Comparison of ENCODE assay signal across 1 cellular context in the genomic region with DNA sequence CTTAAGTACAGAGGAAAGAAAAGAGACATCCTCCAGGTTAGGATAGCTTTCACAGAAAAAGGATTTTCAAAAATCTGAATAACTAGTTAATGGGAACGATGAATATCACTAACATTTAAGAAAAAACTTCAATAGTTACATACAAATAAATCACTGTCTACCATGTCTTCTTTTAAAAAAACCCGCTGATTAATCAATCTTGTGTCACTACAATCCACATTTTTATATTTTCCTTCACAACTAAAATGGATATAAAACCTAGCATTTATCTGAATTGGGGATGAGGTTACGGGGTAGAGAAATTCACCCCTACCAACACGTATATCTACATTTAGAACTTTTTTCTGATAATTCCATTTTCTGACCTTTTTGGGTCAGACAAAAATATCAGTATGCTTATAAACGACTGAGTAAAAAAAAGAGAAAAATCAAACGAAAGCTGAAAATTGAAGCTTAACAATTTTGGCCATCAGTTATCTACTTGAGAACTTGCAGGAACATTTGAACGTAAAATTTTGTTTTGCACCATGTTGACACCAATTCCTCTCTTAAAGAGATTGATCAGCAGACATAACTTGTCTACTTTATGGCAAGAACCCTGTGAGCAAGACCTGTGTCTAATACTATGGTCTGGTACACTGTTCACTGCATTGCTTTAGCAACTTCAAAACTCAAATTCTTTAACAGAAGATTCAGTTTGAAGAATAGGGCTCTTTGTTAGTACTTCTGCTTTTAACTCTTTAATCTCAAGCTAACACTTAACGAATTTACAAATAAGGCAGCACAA.
TF ChIP-seq lines count a peak whose summit lies in the region.

No MANE protein-coding gene starts in this region.

TF ChIP-seq in GM12878, 131 proteins besides CTCF, POLR2A, EP300 and RAD21 (continued from another document):
- TF ChIP-seq ZBTB11 (CRISPR knock-in tag; IDR thresholded peaks at IDR 0.05): no peak
- TF ChIP-seq ZNF622 (IDR thresholded peaks at IDR 0.05): no peak
- TF ChIP-seq ZNF592 (IDR thresholded peaks at IDR 0.05): no peak
- TF ChIP-seq CHD2 (IDR thresholded peaks at IDR 0.05; ENCODE audit: borderline replicate concordance, low read depth, low read length): no peak
- TF ChIP-seq LARP7 (IDR thresholded peaks at IDR 0.05): peak; percentile 83; the same call in 1 of the 2 replicates
- no peak for TF ChIP-seq IKZF2 (IDR thresholded peaks at IDR 0.05)
- TF ChIP-seq MLLT1 (IDR thresholded peaks at IDR 0.05): peak; percentile 82
- TF ChIP-seq, protein P1, sequence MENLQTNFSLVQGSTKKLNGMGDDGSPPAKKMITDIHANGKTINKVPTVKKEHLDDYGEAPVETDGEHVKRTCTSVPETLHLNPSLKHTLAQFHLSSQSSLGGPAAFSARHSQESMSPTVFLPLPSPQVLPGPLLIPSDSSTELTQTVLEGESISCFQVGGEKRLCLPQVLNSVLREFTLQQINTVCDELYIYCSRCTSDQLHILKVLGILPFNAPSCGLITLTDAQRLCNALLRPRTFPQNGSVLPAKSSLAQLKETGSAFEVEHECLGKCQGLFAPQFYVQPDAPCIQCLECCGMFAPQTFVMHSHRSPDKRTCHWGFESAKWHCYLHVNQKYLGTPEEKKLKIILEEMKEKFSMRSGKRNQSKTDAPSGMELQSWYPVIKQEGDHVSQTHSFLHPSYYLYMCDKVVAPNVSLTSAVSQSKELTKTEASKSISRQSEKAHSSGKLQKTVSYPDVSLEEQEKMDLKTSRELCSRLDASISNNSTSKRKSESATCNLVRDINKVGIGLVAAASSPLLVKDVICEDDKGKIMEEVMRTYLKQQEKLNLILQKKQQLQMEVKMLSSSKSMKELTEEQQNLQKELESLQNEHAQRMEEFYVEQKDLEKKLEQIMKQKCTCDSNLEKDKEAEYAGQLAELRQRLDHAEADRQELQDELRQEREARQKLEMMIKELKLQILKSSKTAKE (IDR thresholded peaks at IDR 0.05; ENCODE audit: low read depth, poor library complexity, severe bottlenecking): peak; percentile 46
- no peak for TF ChIP-seq CREM (IDR thresholded peaks at IDR 0.05; ENCODE audit: low read depth)
- TF ChIP-seq NRF1 (conservative IDR thresholded peaks at IDR 0.05; ENCODE audit: low read depth, low read length): no peak
- TF ChIP-seq MTA3 (IDR thresholded peaks at IDR 0.05; ENCODE audit: borderline replicate concordance, low read length): no peak
TF ChIP-seq in GM12878: peak in this region for 4.
